Comparison of ENCODE assay signal across 18 cellular contexts in genomic region chrX:133601116-133601515, GRCh38.
DNase-seq lines count a peak whose midpoint lies in the region; ATAC-seq, FAIRE-seq and TF ChIP-seq lines count a peak whose summit lies in the region.
"Had no signal": no experiment of that assay in that cellular context is flagged by ENCODE, and none has a peak within 500 bp of the region (broad histone marks: within the 10 kb centered on the region; RNA-seq: fewer than 3 reads in every experiment).

No MANE protein-coding gene starts in this region.

- intact Hi-C loops in IMR-90 (cut with micrococcal nuclease), result no loop called here
- intact Hi-C loops in natural killer cell (cut with micrococcal nuclease), result no loop called here

- H3K18ac ChIP-seq in IMR-90 (ENCODE audit: low read depth, low read length), result no peak overlapping the region

- POLR2A ChIA-PET in IMR-90 (lab: Charles Lee; ENCODE audit: unreplicated experiment), result no interaction called here

- no peak overlapping the region for H3K9ac ChIP-seq in IMR-90 (ENCODE audit: low read depth, low read length)
- H3K9ac ChIP-seq in astrocyte (ENCODE audit: low read length), result no peak overlapping the region
- H3K9ac ChIP-seq: BLaER1 had no signal

- H3K27me3 ChIP-seq in IMR-90 (ENCODE audit: control insufficient read depth, insufficient read depth, low read length) (no peaks in the 10 kb centered on the region; the same call in none of the 2 replicates), astrocyte (ENCODE audit: insufficient read depth, low read length) (no peaks in the 10 kb centered on the region)

- H4K91ac ChIP-seq in IMR-90 (ENCODE audit: insufficient read depth, low read depth, low read length), result no peak overlapping the region

- H2BK20ac ChIP-seq in IMR-90 (ENCODE audit: low read depth, low read length), result no peak overlapping the region

- H2AFZ ChIP-seq in IMR-90 (replicated peaks; ENCODE audit: low read length, poor library complexity), result no peak overlapping the region
- H2AFZ ChIP-seq in astrocyte (ENCODE audit: low read depth, low read length), result no peak overlapping the region

- H3K4me3 ChIP-seq in IMR-90 (ENCODE audit: insufficient read depth, low read depth, low read length) (no peak overlapping the region), astrocyte (ENCODE audit: insufficient read depth, low read depth, low read length) (no peak overlapping the region)
- H3K4me3 ChIP-seq: BLaER1 had no signal

- H3K27ac Mint-ChIP-seq in astrocyte (ENCODE audit: unreplicated experiment) (no peak overlapping the region), mesothelial cell of epicardium (peak overlapping the region; percentile 80), natural killer cell (no peak overlapping the region)
- H3K27ac Mint-ChIP-seq: B cell; CD4-positive, CD25-positive, alpha-beta regulatory T cell; CD8-positive, alpha-beta T cell had no signal

- WGBS in IMR-90 (ENCODE audit: extremely low coverage in 2 of 2, insufficient read length in 1 of 2), 2 experiments, result no CpG with 5 or more reads among the region's 4 CpGs

- H2AK5ac ChIP-seq in IMR-90 (ENCODE audit: low read depth, low read length), result no peak overlapping the region

- no peak overlapping the region for H3K23ac ChIP-seq in IMR-90 (ENCODE audit: low read depth, low read length)

- ATAC-seq in IMR-90 (ENCODE audit: low read depth), result no peak
- no peak for ATAC-seq in HG02981 (IDR thresholded peaks at IDR 0.05; ENCODE audit: unreplicated experiment)
- ATAC-seq in natural killer cell, result no peak
- ATAC-seq: CD8-positive, alpha-beta T cell had no signal

- no peak overlapping the region for H4K5ac ChIP-seq in IMR-90 (ENCODE audit: low read depth, low read length)

- H3K9me3 ChIP-seq in IMR-90 (ENCODE audit: control insufficient read depth, insufficient read depth, low read length) (no peaks in the 10 kb centered on the region), astrocyte (ENCODE audit: insufficient read depth, low read depth, low read length) (no peaks in the 10 kb centered on the region)
- H3K9me3 ChIP-seq: BLaER1, Caco-2 had no signal

- H3K4me3 Mint-ChIP-seq in astrocyte (ENCODE audit: unreplicated experiment), result no peak overlapping the region
- H3K4me3 Mint-ChIP-seq in mesothelial cell of epicardium, result no peak overlapping the region
- H3K4me3 Mint-ChIP-seq in natural killer cell, result no peak overlapping the region
- H3K4me3 Mint-ChIP-seq: B cell; CD4-positive, CD25-positive, alpha-beta regulatory T cell; CD8-positive, alpha-beta T cell had no signal

- TF ChIP-seq RAD21 in IMR-90 (IDR thresholded peaks at IDR 0.05; ENCODE audit: low read length), result no peak

- no peaks in the 10 kb centered on the region for H3K9me1 ChIP-seq in IMR-90 (ENCODE audit: insufficient read depth, low read length)

- DNase-seq in IMR-90 (no peak), astrocyte (ENCODE audit: low read depth) (no peak), mesothelial cell of epicardium (ENCODE audit: low spot score in 2 of 2, unreplicated experiment in 2 of 2) (no peak), NCI-H82 (lab: John Stamatoyannopoulos, UW) (no peak), natural killer cell (no peak)
- DNase-seq: Caco-2; CD4-positive, CD25-positive, alpha-beta regulatory T cell; CD8-positive, alpha-beta T cell; DMS153; DND-41; GOT3; H7; HCEC 1CT had no signal

- no peak overlapping the region for H2AK9ac ChIP-seq in IMR-90 (replicated peaks; ENCODE audit: low read depth, low read length, poor library complexity)

- H3K4me1 ChIP-seq in IMR-90 (ENCODE audit: control insufficient read depth, insufficient read depth, low read length), result no peaks in the 10 kb centered on the region
- no peaks in the 10 kb centered on the region for H3K4me1 ChIP-seq in astrocyte (ENCODE audit: insufficient read depth, low read length)
- H3K4me1 ChIP-seq: BLaER1, Caco-2 had no signal

- H2BK5ac ChIP-seq in IMR-90 (ENCODE audit: low read depth, low read length, poor library complexity, severe bottlenecking), result no peak overlapping the region

- H4K8ac ChIP-seq in IMR-90 (ENCODE audit: low read depth in 2 of 2, low read length in 2 of 2), result no peak overlapping the region

- H4K20me1 ChIP-seq in IMR-90 (ENCODE audit: insufficient read depth, low read length), result no peaks in the 10 kb centered on the region
- H4K20me1 ChIP-seq in astrocyte (ENCODE audit: insufficient read depth, low read length), result no peaks in the 10 kb centered on the region

- no TSS peak for BruUV-seq in IMR-90 (replicated peaks; lab: Mats Ljungman, UMichigan)

- H3K56ac ChIP-seq in IMR-90 (ENCODE audit: extremely low read depth, insufficient read depth, low read length), result no peak overlapping the region

- no peaks in the 10 kb centered on the region for H3K79me2 ChIP-seq in astrocyte (ENCODE audit: insufficient read depth, low read length)

- CTCF ChIA-PET in IMR-90 (lab: Yijun Ruan, JAX), result no interaction called here

- H3K9me3 Mint-ChIP-seq in astrocyte (ENCODE audit: unreplicated experiment), result no peaks in the 10 kb centered on the region
- peaks cover 5% of the 10 kb centered on the region for H3K9me3 Mint-ChIP-seq in mesothelial cell of epicardium
- H3K9me3 Mint-ChIP-seq in natural killer cell, result no peaks in the 10 kb centered on the region
- H3K9me3 Mint-ChIP-seq: CD4-positive, CD25-positive, alpha-beta regulatory T cell; CD8-positive, alpha-beta T cell had no signal

- TF ChIP-seq POLR2A in IMR-90 (IDR thresholded peaks at IDR 0.05; ENCODE audit: low read depth, low read length), result no peak

- H3K27ac ChIP-seq in IMR-90 (ENCODE audit: insufficient read depth, low read length) (no peak overlapping the region), astrocyte (ENCODE audit: low read depth, low read length) (no peak overlapping the region)
- H3K27ac ChIP-seq: BLaER1, C4-2B had no signal

- H3K4me2 ChIP-seq in IMR-90 (ENCODE audit: low read depth, low read length) (no peak overlapping the region), astrocyte (ENCODE audit: low read length) (no peak overlapping the region)
- H3K4me2 ChIP-seq: BLaER1 had no signal

- no peak overlapping the region for H3K14ac ChIP-seq in IMR-90 (replicated peaks; ENCODE audit: low read depth, low read length)

- H2BK120ac ChIP-seq in IMR-90 (ENCODE audit: low read depth, low read length), result no peak overlapping the region

- peak; percentile 72 for FAIRE-seq in astrocyte (lab: Jason Lieb, UNC)
- FAIRE-seq: GM12892 had no signal

- H3K36me3 Mint-ChIP-seq in astrocyte (ENCODE audit: low read depth, unreplicated experiment) (no peaks in the 10 kb centered on the region), mesothelial cell of epicardium (peaks cover 19% of the 10 kb centered on the region), natural killer cell (no peaks in the 10 kb centered on the region)
- H3K36me3 Mint-ChIP-seq: CD4-positive, CD25-positive, alpha-beta regulatory T cell; CD8-positive, alpha-beta T cell had no signal

- no peak for TF ChIP-seq CTCF in IMR-90 (conservative IDR thresholded peaks at IDR 0.05; ENCODE audit: low read depth, low read length)
- TF ChIP-seq CTCF in astrocyte (IDR thresholded peaks at IDR 0.05; ENCODE audit: insufficient read depth, low read depth, low read length), result no peak
- TF ChIP-seq CTCF in mesothelial cell of epicardium (IDR thresholded peaks at IDR 0.05; ENCODE audit: unreplicated experiment), result no peak
- TF ChIP-seq CTCF in natural killer cell (IDR thresholded peaks at IDR 0.05), result no peak

- H3K36me3 ChIP-seq in IMR-90 (ENCODE audit: control insufficient read depth, insufficient read depth, low read length) (no peaks in the 10 kb centered on the region), astrocyte (ENCODE audit: insufficient read depth, low read length) (no peaks in the 10 kb centered on the region)
- H3K36me3 ChIP-seq: BLaER1 had no signal

- no peaks in the 10 kb centered on the region for H3K79me1 ChIP-seq in IMR-90 (ENCODE audit: low read depth in 1 of 2, low read length in 2 of 2)

- no peak overlapping the region for H2BK15ac ChIP-seq in IMR-90 (ENCODE audit: low read depth, low read length)

- dilution Hi-C loops in IMR-90 (cut with HindIII; ENCODE audit: low sequenced_read_pairs, unreplicated experiment), result no loop called here

- H3K4ac ChIP-seq in IMR-90 (ENCODE audit: low read depth, low read length), result no peak overlapping the region

- in situ Hi-C loops in IMR-90 (cut with MboI; ENCODE audit: low sequenced_read_pairs), result no loop called here

- H3K27me3 Mint-ChIP-seq in astrocyte (ENCODE audit: low read depth, unreplicated experiment), result no peaks in the 10 kb centered on the region
- no peaks in the 10 kb centered on the region for H3K27me3 Mint-ChIP-seq in mesothelial cell of epicardium (ENCODE audit: low read depth)
- peaks cover 3 to 34% of the 10 kb centered on the region in 2 donors for H3K27me3 Mint-ChIP-seq in natural killer cell (ENCODE audit: low read depth in 2 of 2)
- H3K27me3 Mint-ChIP-seq: B cell; CD4-positive, CD25-positive, alpha-beta regulatory T cell had no signal

- H3K4me1 Mint-ChIP-seq in astrocyte (ENCODE audit: low read depth, unreplicated experiment), result peaks cover 5% of the 10 kb centered on the region
- H3K4me1 Mint-ChIP-seq in mesothelial cell of epicardium, result peaks cover 38% of the 10 kb centered on the region
- H3K4me1 Mint-ChIP-seq in natural killer cell, result no peaks in the 10 kb centered on the region
- H3K4me1 Mint-ChIP-seq: B cell; CD4-positive, CD25-positive, alpha-beta regulatory T cell had no signal

TF ChIP-seq in IMR-90, 13 proteins besides CTCF, POLR2A, EP300 and RAD21:
- TF ChIP-seq MAFK (IDR thresholded peaks at IDR 0.05; ENCODE audit: low read depth, low read length) (peak; percentile 72), SMC3 (IDR thresholded peaks at IDR 0.05; ENCODE audit: low read depth, low read length) (no peak)
